8 cellular contexts compared by ENCODE assay signal in genomic region chr1:35191429-35192055, GRCh38. TPM values are rescaled to one million over a fixed set of nuclear protein-coding genes. Genes with fewer than 3 reads are reported as not detected.
A peak's percentile ranks its signal among the peaks of the same experiment; 100 is the strongest.
DNase-seq lines count a peak whose midpoint lies in the region; ATAC-seq and TF ChIP-seq lines count a peak whose summit lies in the region.

No MANE protein-coding gene starts in this region.

- H3K36me3 ChIP-seq in CD4-positive, alpha-beta memory T cell (ENCODE audit: insufficient read depth, low read length): peaks cover 49% of the 10 kb centered on the region
- peaks cover 62% of the 10 kb centered on the region for H3K36me3 ChIP-seq in OCI-LY1 (ENCODE audit: insufficient read depth, low read length)
- peaks cover 43% of the 10 kb centered on the region for H3K36me3 ChIP-seq in neutrophil

- intact Hi-C loops in CD4-positive, alpha-beta memory T cell (cut with micrococcal nuclease): loop anchor here (5.0 to 10.0 kb wide), 7 partner anchors 96 to 743 kb away; partner anchors contain the start of genes AGO3, C1orf216, KIAA0319L and NCDN

- CTCF ChIA-PET in CD4-positive, alpha-beta memory T cell (lab: Charles Lee; ENCODE audit: partially characterized antibody): interaction anchor here (0.7 kb wide), 1 partner anchor 11 kb away, joined by 3 read pairs; no protein-coding TSS in a partner anchor

- peak overlapping the region; percentile 90 to 98 (median 96) for H3K4me3 Mint-ChIP-seq in CD4-positive, alpha-beta memory T cell
- peak overlapping the region; percentile 97 for H3K4me3 Mint-ChIP-seq in endothelial cell (ENCODE audit: unreplicated experiment)

- peak overlapping the region; percentile 96 for H3K4me2 ChIP-seq in OCI-LY1 (ENCODE audit: low read length)

- peaks cover 51 to 57% of the 10 kb centered on the region in 2 donors for H3K36me3 Mint-ChIP-seq in CD4-positive, alpha-beta memory T cell
- peaks cover 45% of the 10 kb centered on the region for H3K36me3 Mint-ChIP-seq in endothelial cell (ENCODE audit: low read depth, unreplicated experiment)

- POLR2A ChIA-PET in CD4-positive, alpha-beta memory T cell (lab: Charles Lee; ENCODE audit: partially characterized antibody): interaction anchor here (0.9 to 1.9 kb wide), 4 partner anchors 11 to 206 kb away, joined by 3 to 8 read pairs (median 6); partner anchors contain the start of gene TMEM35B

- no peak for DNase-seq in CD4-positive, alpha-beta memory T cell
- DNase-seq in endothelial cell (ENCODE audit: low spot score) (no peak), SK-N-DZ (ENCODE audit: low spot score) (no peak)

- peak overlapping the region; percentile 91 for H3K27ac ChIP-seq in CD4-positive, alpha-beta memory T cell (ENCODE audit: low read depth, low read length)
- H3K27ac ChIP-seq in OCI-LY1 (ENCODE audit: low read depth, low read length, poor library complexity, severe bottlenecking): no peak overlapping the region
- peak overlapping the region; percentile 96 for H3K27ac ChIP-seq in neutrophil

- H3K9me3 Mint-ChIP-seq in CD4-positive, alpha-beta memory T cell: peaks cover 0 to 3% (median 0%) of the 10 kb centered on the region in 8 donors
- no peaks in the 10 kb centered on the region for H3K9me3 Mint-ChIP-seq in endothelial cell (ENCODE audit: unreplicated experiment)

- no peaks in the 10 kb centered on the region for H3K27me3 Mint-ChIP-seq in CD4-positive, alpha-beta memory T cell
- H3K27me3 Mint-ChIP-seq in endothelial cell (ENCODE audit: unreplicated experiment): peaks cover 28% of the 10 kb centered on the region

- H3K79me2 ChIP-seq in OCI-LY1 (ENCODE audit: insufficient read depth, low read length): peaks cover 58% of the 10 kb centered on the region

- H3K27ac Mint-ChIP-seq in CD4-positive, alpha-beta memory T cell: peak overlapping the region; percentile 89 to 96 (median 95)
- H3K27ac Mint-ChIP-seq in endothelial cell (ENCODE audit: unreplicated experiment): peak overlapping the region; percentile 88

- no peaks in the 10 kb centered on the region for H3K27me3 ChIP-seq in CD4-positive, alpha-beta memory T cell (ENCODE audit: insufficient read depth, low read length)
- H3K27me3 ChIP-seq in OCI-LY1 (ENCODE audit: insufficient read depth, low read length) (no peaks in the 10 kb centered on the region), neutrophil (no peaks in the 10 kb centered on the region)

- TF ChIP-seq CTCF in OCI-LY1 (IDR thresholded peaks at IDR 0.05; ENCODE audit: low read length) (no peak), endothelial cell (IDR thresholded peaks at IDR 0.05; ENCODE audit: unreplicated experiment) (no peak), neutrophil (IDR thresholded peaks at IDR 0.05) (no peak)

- H3K4me1 Mint-ChIP-seq in CD4-positive, alpha-beta memory T cell: peaks cover 42 to 72% (median 53%) of the 10 kb centered on the region in 4 donors
- peaks cover 38% of the 10 kb centered on the region for H3K4me1 Mint-ChIP-seq in endothelial cell (ENCODE audit: unreplicated experiment)

- peak overlapping the region; percentile 61 to 86 for H3K4me3 ChIP-seq in CD4-positive, alpha-beta memory T cell (ENCODE audit: low read length in 2 of 2)
- peak overlapping the region; percentile 99 for H3K4me3 ChIP-seq in OCI-LY1 (ENCODE audit: low read depth, low read length, poor library complexity, severe bottlenecking)
- peak overlapping the region; percentile 89 to 96 for H3K4me3 ChIP-seq in neutrophil (ENCODE audit: low read depth in 1 of 2, low read length in 1 of 2)

- no peak overlapping the region for H2AFZ ChIP-seq in OCI-LY1 (ENCODE audit: low read length)

- no peaks in the 10 kb centered on the region for H3F3A ChIP-seq in OCI-LY1 (ENCODE audit: insufficient read depth, low read length)

- no peaks in the 10 kb centered on the region for H3K9me2 ChIP-seq in OCI-LY1 (ENCODE audit: low read depth, low read length)

- H3K9me3 ChIP-seq in CD4-positive, alpha-beta memory T cell (ENCODE audit: control insufficient read depth in 1 of 2, low read length in 2 of 2): no peaks in the 10 kb centered on the region
- H3K9me3 ChIP-seq in OCI-LY1 (ENCODE audit: low read length) (no peaks in the 10 kb centered on the region), neutrophil (no peaks in the 10 kb centered on the region)

- peaks cover 6% of the 10 kb centered on the region; the same call in 1 of the 2 replicates for H4K20me1 ChIP-seq in OCI-LY1 (ENCODE audit: insufficient read depth, low read length)

- H3K4me1 ChIP-seq in CD4-positive, alpha-beta memory T cell (ENCODE audit: insufficient read depth, low read length): peaks cover 55% of the 10 kb centered on the region
- H3K4me1 ChIP-seq in OCI-LY1 (ENCODE audit: insufficient read depth, low read length, severe bottlenecking) (peaks cover 47% of the 10 kb centered on the region), neutrophil (ENCODE audit: control insufficient read depth in 1 of 2, insufficient read depth in 1 of 2, low read depth in 1 of 2, low read length in 1 of 2) (peaks cover 23 to 29% of the 10 kb centered on the region in 2 experiments)

- H3K9ac ChIP-seq in OCI-LY1 (ENCODE audit: low read length): peak overlapping the region; percentile 100

- ATAC-seq in GM21515 (IDR thresholded peaks at IDR 0.05; ENCODE audit: unreplicated experiment): no peak
- no peak for ATAC-seq in GM21367 (IDR thresholded peaks at IDR 0.05; ENCODE audit: unreplicated experiment)
- no peak for ATAC-seq in HG02759 (IDR thresholded peaks at IDR 0.05; ENCODE audit: unreplicated experiment)

RNA-seq across cellular contexts. Expression of gene SFPQ, which starts 1.4 kb away (rescaled TPM):
- 100 to 1,000 TPM; 321 to 334 TPM for total RNA-seq in CD4-positive, alpha-beta memory T cell
- 100 to 1,000 TPM in 1 of 2 donors, 10 to 100 TPM in 1; 63.3 to 154 TPM for polyA plus RNA-seq in CD4-positive, alpha-beta memory T cell
- total RNA-seq in endothelial cell (ENCODE audit: unreplicated experiment): 370 TPM
- 364 and 419 TPM in 2 replicates for polyA plus RNA-seq in SK-N-DZ (2014; cell fraction: cytosol; rRNA removed)
- 550 and 751 TPM in 2 replicates for polyA plus RNA-seq in SK-N-DZ (2014; cell fraction: nucleus; rRNA removed)
